Comparison of ENCODE assay signal across 14 cellular contexts in the genomic region with DNA sequence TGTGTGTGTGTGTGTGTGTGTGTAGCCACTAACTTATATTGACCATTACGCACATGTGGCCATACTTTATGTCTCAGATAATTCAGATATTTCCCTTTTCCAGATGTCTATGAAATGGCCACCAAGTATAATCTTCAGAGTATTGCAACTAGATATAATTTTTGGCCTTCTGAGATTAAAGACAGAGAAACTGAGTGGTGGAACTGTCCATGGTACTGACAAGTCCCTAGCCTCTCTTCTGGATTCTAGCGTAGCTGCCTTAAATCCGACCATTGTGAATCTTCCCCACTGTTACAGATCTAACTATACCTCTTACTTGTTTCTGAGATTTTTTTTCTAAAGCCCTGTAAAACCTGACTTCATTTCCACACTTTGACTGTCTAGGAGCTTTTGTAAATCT.
A peak's percentile ranks its signal among the peaks of the same experiment; 100 is the strongest.
DNase-seq lines count a peak whose midpoint lies in the region; ATAC-seq and TF ChIP-seq lines count a peak whose summit lies in the region.
"Had no signal": no experiment of that assay in that cellular context is flagged by ENCODE, and none has a peak within 500 bp of the region (broad histone marks: within the 10 kb centered on the region; RNA-seq: fewer than 3 reads in every experiment).

No MANE protein-coding gene starts in this region.

- H3K36me3 ChIP-seq in psoas muscle (ENCODE audit: insufficient read depth in 1 of 2, low read depth in 1 of 2), result no peaks in the 10 kb centered on the region
- no peaks in the 10 kb centered on the region for H3K36me3 ChIP-seq in upper lobe of left lung
- H3K36me3 ChIP-seq: prostate gland had no signal

- WGBS in psoas muscle, 3 donors, result 42 to 48% (median 43%) methylated on average over 3 of the region's 3 CpGs
- WGBS in upper lobe of left lung, 2 donors, result 51 to 75% methylated on average over 3 of the region's 3 CpGs

- peaks cover 2% of the 10 kb centered on the region for H3K9me3 Mint-ChIP-seq in Calu3 (ENCODE audit: low read depth, unreplicated experiment)
- H3K9me3 Mint-ChIP-seq: H9 had no signal

- ATAC-seq in psoas muscle, result no peak
- ATAC-seq in upper lobe of left lung (ENCODE audit: low FRiP score in 2 of 2), result no peak

- DNase-seq in Calu3 (peak; percentile 31), KBM-7 (peak; percentile 15), astrocyte of the hippocampus (ENCODE audit: low read depth, low spot score) (peak; percentile 68), iPS-NIHi11 (ENCODE audit: low spot score) (peak; percentile 42), psoas muscle (no peak), medulla oblongata (ENCODE audit: extremely low spot score) (no peak), pons (ENCODE audit: low spot score) (no peak), upper lobe of left lung (no peak)
- DNase-seq: activated T-cell treated with anti-CD3 and anti-CD28 coated beads, Interleukin-2, amount 50 U/mL, for 1 hour; COR-L47; H9; kidney had no signal

- H3K27me3 Mint-ChIP-seq in Calu3 (ENCODE audit: unreplicated experiment), result no peaks in the 10 kb centered on the region

- H3K4me3 ChIP-seq in psoas muscle, result no peak overlapping the region
- no peak overlapping the region for H3K4me3 ChIP-seq in upper lobe of left lung
- H3K4me3 ChIP-seq: prostate gland had no signal

- H3K4me3 Mint-ChIP-seq in Calu3 (ENCODE audit: low read depth, unreplicated experiment), result no peak overlapping the region
- H3K4me3 Mint-ChIP-seq: H9 had no signal

- H3K27me3 ChIP-seq in psoas muscle (ENCODE audit: insufficient read depth in 3 of 3, low read length in 2 of 3) (peaks cover 0 to 4% (median 0%) of the 10 kb centered on the region in 3 donors), upper lobe of left lung (no peaks in the 10 kb centered on the region)

- BruUV-seq in Calu3 (replicated peaks; lab: Mats Ljungman, UMichigan), result no TSS peak

- intact Hi-C loops in Calu3 (cut with micrococcal nuclease; ENCODE audit: unreplicated experiment), result loop anchor here (5.0 kb wide), 2 partner anchors 105 to 195 kb away; a partner anchor contains a TSS
- intact Hi-C loops in psoas muscle (cut with DNase I), result no loop called here

- H3K4me1 ChIP-seq in psoas muscle, result no peaks in the 10 kb centered on the region
- no peaks in the 10 kb centered on the region for H3K4me1 ChIP-seq in upper lobe of left lung
- H3K4me1 ChIP-seq: prostate gland had no signal

- TF ChIP-seq EP300 in upper lobe of left lung (IDR thresholded peaks at IDR 0.05), result no peak

- no peaks in the 10 kb centered on the region for H3K36me3 Mint-ChIP-seq in Calu3 (ENCODE audit: insufficient read depth, unreplicated experiment)

- TF ChIP-seq POLR2A in upper lobe of left lung (IDR thresholded peaks at IDR 0.05), result no peak

- no peak for TF ChIP-seq CTCF in Calu3 (IDR thresholded peaks at IDR 0.05; ENCODE audit: unreplicated experiment)
- TF ChIP-seq CTCF in psoas muscle (IDR thresholded peaks at IDR 0.05), result no peak
- no peak for TF ChIP-seq CTCF in upper lobe of left lung (IDR thresholded peaks at IDR 0.05)

- H3K27ac Mint-ChIP-seq in Calu3 (ENCODE audit: unreplicated experiment), result no peak overlapping the region

- in situ Hi-C loops in KBM-7 (cut with MboI; ENCODE audit: low pct_unique_long_range_greater_than_20kb, low sequenced_read_pairs), result loop anchor here (25.0 kb wide), 2 partner anchors 180 to 280 kb away; no protein-coding TSS in a partner anchor

- no peaks in the 10 kb centered on the region for H3K4me1 Mint-ChIP-seq in Calu3 (ENCODE audit: low read depth, unreplicated experiment)

- CTCF ChIA-PET in Calu3 (lab: Charles Lee), result no interaction called here

- H3K27ac ChIP-seq in psoas muscle, result no peak overlapping the region
- no peak overlapping the region for H3K27ac ChIP-seq in upper lobe of left lung
- H3K27ac ChIP-seq: HL-60, prostate gland had no signal

- H3K9me3 ChIP-seq in psoas muscle (no peaks in the 10 kb centered on the region), upper lobe of left lung (no peaks in the 10 kb centered on the region)
- H3K9me3 ChIP-seq: prostate gland had no signal

Comparison
In these comparisons a context has a peak if more than half of its experiments do, and no peak if none do; other contexts are left out.
1. DNase-seq: peak in Calu3 (single experiment), KBM-7 (single experiment), astrocyte of the hippocampus (single experiment) and iPS-NIHi11 (single experiment); none in psoas muscle (0 of 2), medulla oblongata (single experiment), pons (single experiment) and upper lobe of left lung (0 of 2).